ENCODE assay signal across 21 cellular contexts in genomic region chr1:13820456-13820855, GRCh38.
"Had no signal": no experiment of that assay in that cellular context is flagged by ENCODE, and none has a peak within 500 bp of the region (broad histone marks: within the 10 kb centered on the region; RNA-seq: fewer than 3 reads in every experiment).

No MANE protein-coding gene starts in this region.

- H3K4me3 Mint-ChIP-seq: effector memory CD8-positive, alpha-beta T cell; immature natural killer cell; naive thymus-derived CD4-positive, alpha-beta T cell; nephron; neural progenitor cell; stimulated activated effector memory CD8-positive, alpha-beta T cell treated with anti-CD3 and anti-CD28 coated beads, Interleukin-12 subunit alpha, Interleukin-12 subunit beta, amount 100 ng/mL, for 72 hours; stimulated activated naive CD8-positive, alpha-beta T cell treated with anti-CD3 and anti-CD28 coated beads, Interleukin-15, Interleukin-2, amounts not matched to agents 100 ng/mL and 50 ng/mL, for 24 hours had no signal

- H3K36me3 ChIP-seq: colonic mucosa, neural progenitor cell had no signal

- H3K4me1 Mint-ChIP-seq: immature natural killer cell; nephron; neural progenitor cell; stimulated activated effector memory CD8-positive, alpha-beta T cell treated with anti-CD3 and anti-CD28 coated beads, Interleukin-12 subunit alpha, Interleukin-12 subunit beta, amount 100 ng/mL, for 72 hours had no signal

- H3K4me3 ChIP-seq: colonic mucosa, esophagus squamous epithelium, neural progenitor cell, sigmoid colon, transverse colon had no signal

- H3K27ac ChIP-seq: colonic mucosa, neural progenitor cell, parathyroid adenoma, sigmoid colon, transverse colon had no signal

- H3K4me2 ChIP-seq: neural progenitor cell had no signal

- DNase-seq: colonic mucosa; effector memory CD8-positive, alpha-beta T cell; erythroblast; esophagus squamous epithelium; hypothalamus; immature natural killer cell; islet precursor cell; kidney glomerular epithelial cell; mesenchymal stem cell; midbrain; naive thymus-derived CD4-positive, alpha-beta T cell; sigmoid colon; stimulated activated CD4-positive, alpha-beta T cell treated with anti-CD3 and anti-CD28 coated beads, Interleukin-2, amount 100 ng/mL, for 24 hours; stimulated activated CD4-positive, alpha-beta T cell treated with anti-CD3 and anti-CD28 coated beads, Interleukin-4, amount 100 ng/mL, for 24 hours; transverse colon had no signal

- H2AFZ ChIP-seq: neural progenitor cell, parathyroid adenoma had no signal

- H3K4me1 ChIP-seq: colonic mucosa, neural progenitor cell, parathyroid adenoma, sigmoid colon, transverse colon had no signal

- H3K27me3 Mint-ChIP-seq: effector memory CD8-positive, alpha-beta T cell; naive thymus-derived CD4-positive, alpha-beta T cell; progenitor cell of endocrine pancreas; stimulated activated naive CD8-positive, alpha-beta T cell treated with anti-CD3 and anti-CD28 coated beads, Interleukin-15, Interleukin-2, amounts not matched to agents 100 ng/mL and 50 ng/mL, for 24 hours had no signal

- ATAC-seq: effector memory CD8-positive, alpha-beta T cell; naive thymus-derived CD4-positive, alpha-beta T cell; stimulated activated effector memory CD8-positive, alpha-beta T cell treated with anti-CD3 and anti-CD28 coated beads, Interleukin-12 subunit alpha, Interleukin-12 subunit beta, amount 100 ng/mL, for 72 hours had no signal

- H3K27ac Mint-ChIP-seq: effector memory CD8-positive, alpha-beta T cell; nephron; neural progenitor cell; progenitor cell of endocrine pancreas; stimulated activated effector memory CD8-positive, alpha-beta T cell treated with anti-CD3 and anti-CD28 coated beads, Interleukin-12 subunit alpha, Interleukin-12 subunit beta, amount 100 ng/mL, for 72 hours; stimulated activated naive CD8-positive, alpha-beta T cell treated with anti-CD3 and anti-CD28 coated beads, Interleukin-15, Interleukin-2, amounts not matched to agents 100 ng/mL and 50 ng/mL, for 24 hours had no signal

- H3K27me3 ChIP-seq: colonic mucosa, esophagus squamous epithelium, neural progenitor cell, sigmoid colon, transverse colon had no signal

- H3K9ac ChIP-seq: neural progenitor cell, parathyroid adenoma had no signal

- H3K9me3 Mint-ChIP-seq: effector memory CD8-positive, alpha-beta T cell; immature natural killer cell; naive thymus-derived CD4-positive, alpha-beta T cell; nephron; stimulated activated effector memory CD8-positive, alpha-beta T cell treated with anti-CD3 and anti-CD28 coated beads, Interleukin-12 subunit alpha, Interleukin-12 subunit beta, amount 100 ng/mL, for 72 hours; stimulated activated naive CD8-positive, alpha-beta T cell treated with anti-CD3 and anti-CD28 coated beads, Interleukin-15, Interleukin-2, amounts not matched to agents 100 ng/mL and 50 ng/mL, for 24 hours had no signal

- H3K9me3 ChIP-seq: colonic mucosa, esophagus squamous epithelium, sigmoid colon, transverse colon had no signal
